8 cellular contexts compared by ENCODE assay signal in the genomic region with DNA sequence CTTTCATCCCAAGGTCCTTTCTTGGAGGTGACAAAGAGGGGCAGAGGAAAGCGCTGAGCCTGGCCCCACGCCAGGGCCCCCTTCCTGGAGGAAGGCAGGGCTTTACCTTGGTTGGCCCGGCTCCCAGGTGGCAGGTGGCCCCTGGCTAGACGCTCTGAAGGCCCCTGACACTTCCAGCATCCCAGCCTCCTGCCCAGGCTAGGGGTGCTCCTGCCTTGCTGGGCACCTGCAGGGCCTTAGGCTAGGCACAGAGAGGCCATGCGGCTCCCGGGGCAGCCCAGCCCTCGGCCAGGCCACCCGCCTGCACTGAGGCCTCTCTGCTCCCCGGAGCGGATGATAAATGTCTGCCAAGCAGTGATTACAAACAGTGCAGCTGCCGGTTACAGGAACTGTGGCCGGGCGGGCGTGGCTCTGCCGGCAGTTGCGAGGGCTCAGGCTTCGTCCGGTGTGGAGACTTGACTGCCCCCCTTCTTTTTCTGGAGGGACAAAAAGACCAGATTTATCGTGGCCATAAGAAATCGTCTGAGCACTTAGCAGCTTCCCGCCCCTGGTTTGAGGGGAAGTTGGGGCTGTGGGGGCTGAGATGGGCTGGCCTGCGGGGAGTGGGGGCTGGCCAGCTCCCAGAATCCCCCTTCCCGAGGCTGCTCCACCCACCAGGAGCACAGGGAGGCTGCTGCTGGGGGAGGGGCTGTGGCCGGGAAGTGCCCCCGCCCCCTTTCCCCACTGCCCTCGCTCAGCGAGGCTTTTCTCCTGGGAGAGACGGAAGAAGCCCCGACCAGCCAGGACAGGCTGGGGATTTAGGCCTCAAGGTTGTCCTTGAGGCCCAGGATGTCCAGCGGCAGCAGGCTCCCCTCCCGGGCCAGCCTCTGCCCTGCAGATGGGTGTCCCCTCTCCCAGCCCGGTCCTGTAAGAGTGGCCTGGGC. TPM values are rescaled to one million over a fixed set of nuclear protein-coding genes. Genes with fewer than 3 reads are reported as not detected.
DNase-seq lines count a peak whose midpoint lies in the region; ATAC-seq, FAIRE-seq and TF ChIP-seq lines count a peak whose summit lies in the region.

No MANE protein-coding gene starts in this region.

- TF ChIP-seq POLR2A in breast epithelium (IDR thresholded peaks at IDR 0.05), result no peak
- peak in 1 of 2 donors; percentile 30 for TF ChIP-seq POLR2A in gastrocnemius medialis (IDR thresholded peaks at IDR 0.05)
- no peak for TF ChIP-seq POLR2A in GM12891 (IDR thresholded peaks at IDR 0.05; ENCODE audit: low read depth, low read length)

- H3K4me3 ChIP-seq in Karpas-422 (ENCODE audit: low read length) (no peak overlapping the region), breast epithelium (peak overlapping the region; percentile 7 to 63 (median 39)), gastrocnemius medialis (peak overlapping the region; percentile 31 to 43 (median 34))

- H3K36me3 ChIP-seq in Karpas-422 (ENCODE audit: insufficient read depth, low read length), result no peaks in the 10 kb centered on the region
- H3K36me3 ChIP-seq in breast epithelium, result no peaks in the 10 kb centered on the region
- no peaks in the 10 kb centered on the region for H3K36me3 ChIP-seq in gastrocnemius medialis

- BruUV-seq in Calu3 (replicated peaks; lab: Mats Ljungman, UMichigan), result no TSS peak

- H3K4me1 ChIP-seq in Karpas-422 (ENCODE audit: low read length) (peaks cover 11% of the 10 kb centered on the region), breast epithelium (peaks cover 6 to 22% of the 10 kb centered on the region in 2 donors), gastrocnemius medialis (peaks cover 22 to 24% of the 10 kb centered on the region in 2 donors)

- H3K9me2 ChIP-seq in Karpas-422 (replicated peaks; ENCODE audit: insufficient read depth, low read length), result no peaks in the 10 kb centered on the region

- DNase-seq in Calu3 (peak; percentile 49), Karpas-422 (peak; percentile 56), SW480 (ENCODE audit: low spot score) (peak; percentile 84), breast epithelium (ENCODE audit: low spot score in 2 of 2) (peak; percentile 34 to 73), iPS-NIHi11 (ENCODE audit: low spot score) (peak; percentile 72), gastrocnemius medialis (peak; percentile 59 to 71), GM12891 (ENCODE audit: insufficient read length, low spot score) (no peak)

- in situ Hi-C loops in gastrocnemius medialis (cut with MboI; ENCODE audit: low sequenced_read_pairs in 4 of 4), result no loop called here

- no peaks in the 10 kb centered on the region for H3K79me2 ChIP-seq in Karpas-422 (ENCODE audit: low read length)

- H3K27ac Mint-ChIP-seq in Calu3 (ENCODE audit: unreplicated experiment), result no peak overlapping the region

- FAIRE-seq in GM12891 (lab: Jason Lieb, UNC), result no peak

- no peak overlapping the region; the same call in 1 of the 2 replicates for H2AFZ ChIP-seq in Karpas-422 (ENCODE audit: low read length)

- H3K9me3 ChIP-seq in Karpas-422 (ENCODE audit: low read length) (no peaks in the 10 kb centered on the region), breast epithelium (no peaks in the 10 kb centered on the region), gastrocnemius medialis (no peaks in the 10 kb centered on the region)

- no peaks in the 10 kb centered on the region for H3K27me3 ChIP-seq in Karpas-422 (ENCODE audit: low read length)
- H3K27me3 ChIP-seq in breast epithelium, result peaks cover 0 to 16% of the 10 kb centered on the region in 2 donors
- peaks cover 0 to 11% (median 0%) of the 10 kb centered on the region in 3 donors for H3K27me3 ChIP-seq in gastrocnemius medialis

- H3K4me2 ChIP-seq in Karpas-422 (ENCODE audit: low read depth, low read length, poor library complexity, severe bottlenecking), result no peak overlapping the region

- peak overlapping the region; percentile 32 for H3K4me3 Mint-ChIP-seq in Calu3 (ENCODE audit: low read depth, unreplicated experiment)

- H3K9me3 Mint-ChIP-seq in Calu3 (ENCODE audit: low read depth, unreplicated experiment), result no peaks in the 10 kb centered on the region

- ATAC-seq in gastrocnemius medialis, result peak; percentile 79 to 83
- no peak for ATAC-seq in GM21367 (IDR thresholded peaks at IDR 0.05; ENCODE audit: unreplicated experiment)

- no peaks in the 10 kb centered on the region for H3K27me3 Mint-ChIP-seq in Calu3 (ENCODE audit: unreplicated experiment)

- CTCF ChIA-PET in Calu3 (lab: Charles Lee), result no interaction called here

- no peaks in the 10 kb centered on the region for H4K20me1 ChIP-seq in Karpas-422 (ENCODE audit: insufficient read depth, low read depth, low read length)

- H3K27ac ChIP-seq in Karpas-422 (ENCODE audit: low read length) (no peak overlapping the region), breast epithelium (peak overlapping the region; percentile 78 to 93), gastrocnemius medialis (peak overlapping the region; percentile 76 to 83 (median 78))

- TF ChIP-seq CTCF in Calu3 (IDR thresholded peaks at IDR 0.05; ENCODE audit: unreplicated experiment), result no peak
- TF ChIP-seq CTCF in breast epithelium (IDR thresholded peaks at IDR 0.05), result no peak
- no peak for TF ChIP-seq CTCF in gastrocnemius medialis (IDR thresholded peaks at IDR 0.05 in 4 of 5, conservative IDR thresholded peaks at IDR 0.05 in 1 of 5)

- no peaks in the 10 kb centered on the region for H3K4me1 Mint-ChIP-seq in Calu3 (ENCODE audit: low read depth, unreplicated experiment)

- intact Hi-C loops in Calu3 (cut with micrococcal nuclease; ENCODE audit: unreplicated experiment), result no loop called here
- intact Hi-C loops in breast epithelium (cut with DNase I; ENCODE audit: low total_unique reads), result loop anchor here (10.0 kb wide), 1 partner anchor 122 kb away; the partner anchor contains the start of gene TMEM250
- intact Hi-C loops in gastrocnemius medialis (cut with DNase I; ENCODE audit: low total_unique reads), result no loop called here

- peaks cover 5% of the 10 kb centered on the region for H3K36me3 Mint-ChIP-seq in Calu3 (ENCODE audit: insufficient read depth, unreplicated experiment)

- H3K9ac ChIP-seq in Karpas-422 (ENCODE audit: low read length), result no peak overlapping the region

TF ChIP-seq in GM12891, 5 proteins besides CTCF, POLR2A, EP300 and RAD21:
- TF ChIP-seq SPI1 (IDR thresholded peaks at IDR 0.05; ENCODE audit: low read depth, low read length), result no peak
- no peak for TF ChIP-seq PAX5 (IDR thresholded peaks at IDR 0.05; ENCODE audit: insufficient read depth, low read length, severe bottlenecking)
- no peak for TF ChIP-seq POLR2AphosphoS5 (IDR thresholded peaks at IDR 0.05; ENCODE audit: low read depth, low read length)
- TF ChIP-seq TAF1 (IDR thresholded peaks at IDR 0.05; ENCODE audit: low read depth, low read length), result no peak
- TF ChIP-seq POU2F2 (IDR thresholded peaks at IDR 0.05; ENCODE audit: low read depth, low read length), result no peak

RNA-seq across cellular contexts. Expression of gene UBAC1, which starts 31.6 kb away (rescaled TPM):
- total RNA-seq in Calu3 (2022) (19.5 and 19.7 TPM in 2 replicates), breast epithelium (10 to 100 TPM; 39.2 to 53.0 (median 45.6) TPM), gastrocnemius medialis (100 to 1,000 TPM; 218 to 263 (median 248) TPM)
- total RNA-seq in Karpas-422 (2014; rRNA removed; shearing (Covaris generic); ENCODE audit: low replicate concordance), result 32.1 and 56.9 TPM in 2 replicates
- 25.6 TPM for polyA plus RNA-seq in GM12891 (2012; ENCODE audit: low read depth, missing spikeins)
